In the genomic region with DNA sequence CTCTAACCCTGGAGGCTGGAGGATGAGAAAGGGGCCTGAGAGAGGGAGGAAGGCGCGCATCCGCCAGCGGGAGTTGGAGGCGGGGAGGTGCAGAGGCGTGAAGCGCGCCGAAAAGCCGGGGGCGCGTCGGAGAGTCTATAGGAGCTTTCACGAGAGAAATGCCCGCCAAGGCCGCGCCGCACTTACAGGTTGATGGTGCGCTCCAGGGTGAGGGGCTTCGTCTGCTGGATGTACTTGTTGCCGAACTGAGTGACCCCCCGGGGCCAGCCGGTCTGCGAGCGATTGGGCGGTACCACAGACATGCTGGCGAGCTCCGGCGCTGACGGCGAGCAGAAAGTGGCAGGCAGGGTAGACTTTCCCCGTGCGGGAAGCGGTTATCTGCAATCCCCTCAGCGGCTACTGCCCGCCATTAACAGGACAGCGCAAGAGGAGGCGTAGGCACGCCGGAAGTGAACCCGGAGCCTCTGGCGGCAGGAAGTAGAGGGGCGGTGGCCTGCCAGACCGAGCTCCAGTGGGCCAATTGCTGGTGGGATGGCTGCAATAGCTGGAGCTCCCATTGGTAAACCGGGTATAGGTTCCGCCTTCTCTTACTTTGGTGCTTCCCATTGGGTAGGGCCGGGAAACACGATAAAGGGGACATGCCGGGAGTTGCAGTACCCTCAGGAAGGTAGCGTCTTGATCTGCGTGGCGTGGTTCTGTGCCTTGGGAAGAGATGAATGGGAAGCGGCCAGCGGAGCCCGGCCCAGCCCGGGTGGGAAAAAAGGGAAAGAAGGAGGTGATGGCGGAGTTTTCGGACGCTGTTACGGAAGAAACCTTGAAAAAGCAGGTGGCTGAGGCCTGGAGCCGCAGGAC, we compare ENCODE assay signal across 1 cellular context.
A peak's percentile ranks its signal among the peaks of the same experiment; 100 is the strongest.
TF ChIP-seq lines count a peak whose summit lies in the region.

A gene (minus strand): TSS at position 432 of the 852 bp plus-strand sequence. CDS start 130 bp downstream, at position 302.
A gene (plus strand): TSS at position 654 of the 852 bp plus-strand sequence. CDS start 59 bp downstream, at position 713.

TF ChIP-seq in HepG2, 621 proteins besides CTCF, POLR2A, EP300 and RAD21 (continued from another document and continues in another):
- TF ChIP-seq TCF12 (IDR thresholded peaks at IDR 0.05) (no peak), TCF12 (CRISPR knock-in tag; IDR thresholded peaks at IDR 0.05) (peak; percentile 69; the same call in 1 of the 2 replicates), ZNF549 (CRISPR knock-in tag; IDR thresholded peaks at IDR 0.05) (no peak), PRMT3 (CRISPR knock-in tag; IDR thresholded peaks at IDR 0.05; ENCODE audit: borderline replicate concordance, low read depth) (0 out of 2 replicates have a peak, but pooled peaks have one; percentile 51), ZNF251 (CRISPR knock-in tag; IDR thresholded peaks at IDR 0.05) (no peak), SRSF4 (IDR thresholded peaks at IDR 0.05; ENCODE audit: low read depth, low read length, poor library complexity, severe bottlenecking) (no peak), BCL6 (CRISPR knock-in tag; IDR thresholded peaks at IDR 0.05) (no peak), ZNF484 (CRISPR knock-in tag; IDR thresholded peaks at IDR 0.05; ENCODE audit: borderline replicate concordance, low read depth) (peak; percentile 33; the same call in 1 of the 2 replicates), ZNF263 (CRISPR knock-in tag; IDR thresholded peaks at IDR 0.05) (peak; percentile 78), FOXA3 (CRISPR knock-in tag; IDR thresholded peaks at IDR 0.05) (no peak; the same call in 1 of the 2 replicates), ISX (CRISPR knock-in tag; conservative IDR thresholded peaks at IDR 0.05) (peak; percentile 88; the same call in 1 of the 2 replicates), ZNF530 (CRISPR knock-in tag; IDR thresholded peaks at IDR 0.05; ENCODE audit: low read depth) (no peak), TOE1 (CRISPR knock-in tag; IDR thresholded peaks at IDR 0.05) (no peak; the same call in 1 of the 2 replicates), ZNF703 (CRISPR knock-in tag; IDR thresholded peaks at IDR 0.05; ENCODE audit: borderline replicate concordance) (no peak), ZNF775 (CRISPR knock-in tag; IDR thresholded peaks at IDR 0.05; ENCODE audit: borderline replicate concordance) (0 out of 2 replicates have a peak, but pooled peaks have one; percentile 53), TSC22D2 (CRISPR knock-in tag; IDR thresholded peaks at IDR 0.05; ENCODE audit: borderline replicate concordance) (no peak), ZNF607 (CRISPR knock-in tag; IDR thresholded peaks at IDR 0.05; ENCODE audit: borderline replicate concordance) (no peak), ZNF879 (CRISPR knock-in tag; IDR thresholded peaks at IDR 0.05) (no peak), ZNF556 (CRISPR knock-in tag; IDR thresholded peaks at IDR 0.05; ENCODE audit: borderline replicate concordance) (no peak), ZSCAN29 (CRISPR knock-in tag; conservative IDR thresholded peaks at IDR 0.05) (no peak), FOXM1 (CRISPR knock-in tag; IDR thresholded peaks at IDR 0.05) (no peak), ZBTB7B (CRISPR knock-in tag; IDR thresholded peaks at IDR 0.05) (no peak; the same call in 1 of the 2 replicates), SETDB1 (CRISPR knock-in tag; IDR thresholded peaks at IDR 0.05; ENCODE audit: borderline replicate concordance) (no peak), NFYC (CRISPR knock-in tag; IDR thresholded peaks at IDR 0.05) (peak; percentile 98), CEBPG (CRISPR knock-in tag; IDR thresholded peaks at IDR 0.05) (peak; percentile 55; the same call in 1 of the 2 replicates), FOXJ3 (CRISPR knock-in tag; IDR thresholded peaks at IDR 0.05; ENCODE audit: borderline replicate concordance) (peak; percentile 23; the same call in 1 of the 2 replicates), ZNF577 (CRISPR knock-in tag; IDR thresholded peaks at IDR 0.05; ENCODE audit: borderline replicate concordance, low read depth) (no peak), MYNN (CRISPR knock-in tag; IDR thresholded peaks at IDR 0.05; ENCODE audit: low read depth) (no peak), MXD4 (CRISPR knock-in tag; IDR thresholded peaks at IDR 0.05) (peak; percentile 75), ZNF615 (CRISPR knock-in tag; IDR thresholded peaks at IDR 0.05; ENCODE audit: borderline replicate concordance) (no peak), CBX2 (IDR thresholded peaks at IDR 0.05; ENCODE audit: low read depth, low read length) (no peak), CBX2 (CRISPR knock-in tag; IDR thresholded peaks at IDR 0.05; ENCODE audit: low read depth) (no peak), SNAPC2 (CRISPR knock-in tag; IDR thresholded peaks at IDR 0.05) (no peak), NR3C1 (CRISPR knock-in tag; IDR thresholded peaks at IDR 0.05) (no peak), CREB1 (IDR thresholded peaks at IDR 0.05) (peak; percentile 66), CREB1 (CRISPR knock-in tag; IDR thresholded peaks at IDR 0.05) (peak; percentile 91)
- TF ChIP-seq, protein P1, sequence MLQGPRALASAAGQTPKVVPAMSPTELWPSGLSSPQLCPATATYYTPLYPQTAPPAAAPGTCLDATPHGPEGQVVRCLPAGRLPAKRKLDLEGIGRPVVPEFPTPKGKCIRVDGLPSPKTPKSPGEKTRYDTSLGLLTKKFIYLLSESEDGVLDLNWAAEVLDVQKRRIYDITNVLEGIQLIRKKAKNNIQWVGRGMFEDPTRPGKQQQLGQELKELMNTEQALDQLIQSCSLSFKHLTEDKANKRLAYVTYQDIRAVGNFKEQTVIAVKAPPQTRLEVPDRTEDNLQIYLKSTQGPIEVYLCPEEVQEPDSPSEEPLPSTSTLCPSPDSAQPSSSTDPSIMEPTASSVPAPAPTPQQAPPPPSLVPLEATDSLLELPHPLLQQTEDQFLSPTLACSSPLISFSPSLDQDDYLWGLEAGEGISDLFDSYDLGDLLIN (CRISPR knock-in tag; IDR thresholded peaks at IDR 0.05; ENCODE audit: borderline replicate concordance): 0 out of 2 replicates have a peak, but pooled peaks have one; percentile 81
- TF ChIP-seq, protein P2, sequence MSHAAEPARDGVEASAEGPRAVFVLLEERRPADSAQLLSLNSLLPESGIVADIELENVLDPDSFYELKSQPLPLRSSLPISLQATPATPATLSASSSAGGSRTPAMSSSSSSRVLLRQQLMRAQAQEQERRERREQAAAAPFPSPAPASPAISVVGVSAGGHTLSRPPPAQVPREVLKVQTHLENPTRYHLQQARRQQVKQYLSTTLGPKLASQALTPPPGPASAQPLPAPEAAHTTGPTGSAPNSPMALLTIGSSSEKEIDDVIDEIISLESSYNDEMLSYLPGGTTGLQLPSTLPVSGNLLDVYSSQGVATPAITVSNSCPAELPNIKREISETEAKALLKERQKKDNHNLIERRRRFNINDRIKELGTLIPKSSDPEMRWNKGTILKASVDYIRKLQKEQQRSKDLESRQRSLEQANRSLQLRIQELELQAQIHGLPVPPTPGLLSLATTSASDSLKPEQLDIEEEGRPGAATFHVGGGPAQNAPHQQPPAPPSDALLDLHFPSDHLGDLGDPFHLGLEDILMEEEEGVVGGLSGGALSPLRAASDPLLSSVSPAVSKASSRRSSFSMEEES (CRISPR knock-in tag; IDR thresholded peaks at IDR 0.05): no peak; the same call in 1 of the 2 replicates
- TF ChIP-seq, protein P3, sequence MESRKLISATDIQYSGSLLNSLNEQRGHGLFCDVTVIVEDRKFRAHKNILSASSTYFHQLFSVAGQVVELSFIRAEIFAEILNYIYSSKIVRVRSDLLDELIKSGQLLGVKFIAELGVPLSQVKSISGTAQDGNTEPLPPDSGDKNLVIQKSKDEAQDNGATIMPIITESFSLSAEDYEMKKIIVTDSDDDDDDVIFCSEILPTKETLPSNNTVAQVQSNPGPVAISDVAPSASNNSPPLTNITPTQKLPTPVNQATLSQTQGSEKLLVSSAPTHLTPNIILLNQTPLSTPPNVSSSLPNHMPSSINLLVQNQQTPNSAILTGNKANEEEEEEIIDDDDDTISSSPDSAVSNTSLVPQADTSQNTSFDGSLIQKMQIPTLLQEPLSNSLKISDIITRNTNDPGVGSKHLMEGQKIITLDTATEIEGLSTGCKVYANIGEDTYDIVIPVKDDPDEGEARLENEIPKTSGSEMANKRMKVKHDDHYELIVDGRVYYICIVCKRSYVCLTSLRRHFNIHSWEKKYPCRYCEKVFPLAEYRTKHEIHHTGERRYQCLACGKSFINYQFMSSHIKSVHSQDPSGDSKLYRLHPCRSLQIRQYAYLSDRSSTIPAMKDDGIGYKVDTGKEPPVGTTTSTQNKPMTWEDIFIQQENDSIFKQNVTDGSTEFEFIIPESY (CRISPR knock-in tag; IDR thresholded peaks at IDR 0.05): no peak
- TF ChIP-seq, protein P4, sequence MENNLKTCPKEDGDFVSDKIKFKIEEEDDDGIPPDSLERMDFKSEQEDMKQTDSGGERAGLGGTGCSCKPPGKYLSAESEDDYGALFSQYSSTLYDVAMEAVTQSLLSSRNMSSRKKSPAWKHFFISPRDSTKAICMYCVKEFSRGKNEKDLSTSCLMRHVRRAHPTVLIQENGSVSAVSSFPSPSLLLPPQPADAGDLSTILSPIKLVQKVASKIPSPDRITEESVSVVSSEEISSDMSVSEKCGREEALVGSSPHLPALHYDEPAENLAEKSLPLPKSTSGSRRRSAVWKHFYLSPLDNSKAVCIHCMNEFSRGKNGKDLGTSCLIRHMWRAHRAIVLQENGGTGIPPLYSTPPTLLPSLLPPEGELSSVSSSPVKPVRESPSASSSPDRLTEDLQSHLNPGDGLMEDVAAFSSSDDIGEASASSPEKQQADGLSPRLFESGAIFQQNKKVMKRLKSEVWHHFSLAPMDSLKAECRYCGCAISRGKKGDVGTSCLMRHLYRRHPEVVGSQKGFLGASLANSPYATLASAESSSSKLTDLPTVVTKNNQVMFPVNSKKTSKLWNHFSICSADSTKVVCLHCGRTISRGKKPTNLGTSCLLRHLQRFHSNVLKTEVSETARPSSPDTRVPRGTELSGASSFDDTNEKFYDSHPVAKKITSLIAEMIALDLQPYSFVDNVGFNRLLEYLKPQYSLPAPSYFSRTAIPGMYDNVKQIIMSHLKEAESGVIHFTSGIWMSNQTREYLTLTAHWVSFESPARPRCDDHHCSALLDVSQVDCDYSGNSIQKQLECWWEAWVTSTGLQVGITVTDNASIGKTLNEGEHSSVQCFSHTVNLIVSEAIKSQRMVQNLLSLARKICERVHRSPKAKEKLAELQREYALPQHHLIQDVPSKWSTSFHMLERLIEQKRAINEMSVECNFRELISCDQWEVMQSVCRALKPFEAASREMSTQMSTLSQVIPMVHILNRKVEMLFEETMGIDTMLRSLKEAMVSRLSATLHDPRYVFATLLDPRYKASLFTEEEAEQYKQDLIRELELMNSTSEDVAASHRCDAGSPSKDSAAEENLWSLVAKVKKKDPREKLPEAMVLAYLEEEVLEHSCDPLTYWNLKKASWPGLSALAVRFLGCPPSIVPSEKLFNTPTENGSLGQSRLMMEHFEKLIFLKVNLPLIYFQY (CRISPR knock-in tag; IDR thresholded peaks at IDR 0.05; ENCODE audit: borderline replicate concordance): no peak; the same call in 1 of the 2 replicates
- TF ChIP-seq, protein P5, sequence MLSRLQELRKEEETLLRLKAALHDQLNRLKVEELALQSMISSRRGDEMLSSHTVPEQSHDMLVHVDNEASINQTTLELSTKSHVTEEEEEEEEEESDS (CRISPR knock-in tag; IDR thresholded peaks at IDR 0.05; ENCODE audit: borderline replicate concordance): no peak
- TF ChIP-seq, protein P6, sequence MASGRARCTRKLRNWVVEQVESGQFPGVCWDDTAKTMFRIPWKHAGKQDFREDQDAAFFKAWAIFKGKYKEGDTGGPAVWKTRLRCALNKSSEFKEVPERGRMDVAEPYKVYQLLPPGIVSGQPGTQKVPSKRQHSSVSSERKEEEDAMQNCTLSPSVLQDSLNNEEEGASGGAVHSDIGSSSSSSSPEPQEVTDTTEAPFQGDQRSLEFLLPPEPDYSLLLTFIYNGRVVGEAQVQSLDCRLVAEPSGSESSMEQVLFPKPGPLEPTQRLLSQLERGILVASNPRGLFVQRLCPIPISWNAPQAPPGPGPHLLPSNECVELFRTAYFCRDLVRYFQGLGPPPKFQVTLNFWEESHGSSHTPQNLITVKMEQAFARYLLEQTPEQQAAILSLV (CRISPR knock-in tag; IDR thresholded peaks at IDR 0.05; ENCODE audit: borderline replicate concordance): 0 out of 2 replicates have a peak, but pooled peaks have one; percentile 72
- TF ChIP-seq, protein P7, sequence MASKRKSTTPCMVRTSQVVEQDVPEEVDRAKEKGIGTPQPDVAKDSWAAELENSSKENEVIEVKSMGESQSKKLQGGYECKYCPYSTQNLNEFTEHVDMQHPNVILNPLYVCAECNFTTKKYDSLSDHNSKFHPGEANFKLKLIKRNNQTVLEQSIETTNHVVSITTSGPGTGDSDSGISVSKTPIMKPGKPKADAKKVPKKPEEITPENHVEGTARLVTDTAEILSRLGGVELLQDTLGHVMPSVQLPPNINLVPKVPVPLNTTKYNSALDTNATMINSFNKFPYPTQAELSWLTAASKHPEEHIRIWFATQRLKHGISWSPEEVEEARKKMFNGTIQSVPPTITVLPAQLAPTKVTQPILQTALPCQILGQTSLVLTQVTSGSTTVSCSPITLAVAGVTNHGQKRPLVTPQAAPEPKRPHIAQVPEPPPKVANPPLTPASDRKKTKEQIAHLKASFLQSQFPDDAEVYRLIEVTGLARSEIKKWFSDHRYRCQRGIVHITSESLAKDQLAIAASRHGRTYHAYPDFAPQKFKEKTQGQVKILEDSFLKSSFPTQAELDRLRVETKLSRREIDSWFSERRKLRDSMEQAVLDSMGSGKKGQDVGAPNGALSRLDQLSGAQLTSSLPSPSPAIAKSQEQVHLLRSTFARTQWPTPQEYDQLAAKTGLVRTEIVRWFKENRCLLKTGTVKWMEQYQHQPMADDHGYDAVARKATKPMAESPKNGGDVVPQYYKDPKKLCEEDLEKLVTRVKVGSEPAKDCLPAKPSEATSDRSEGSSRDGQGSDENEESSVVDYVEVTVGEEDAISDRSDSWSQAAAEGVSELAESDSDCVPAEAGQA (IDR thresholded peaks at IDR 0.05; ENCODE audit: low read depth): peak; percentile 73
- TF ChIP-seq, protein P7 (CRISPR knock-in tag; IDR thresholded peaks at IDR 0.05; ENCODE audit: borderline replicate concordance): 0 out of 2 replicates have a peak, but pooled peaks have one; percentile 64
